In genomic region chr3:9810357-9810726, GRCh38 we compare ENCODE assay signal across 8 cellular contexts. TPM values are rescaled to one million over a fixed set of nuclear protein-coding genes. Genes with fewer than 3 reads are reported as not detected.
A peak's percentile ranks its signal among the peaks of the same experiment; 100 is the strongest.
DNase-seq lines count a peak whose midpoint lies in the region; ATAC-seq, FAIRE-seq and TF ChIP-seq lines count a peak whose summit lies in the region.

No MANE protein-coding gene starts in this region.

- FAIRE-seq in GM12878 (lab: Jason Lieb, UNC) (no peak), HTR-8/SVneo (lab: Jason Lieb, UNC) (no peak)

- no peaks in the 10 kb centered on the region for H3K9me3 ChIP-seq in GM12878 (replicated peaks; ENCODE audit: control insufficient read depth, insufficient read depth, low read length)

- no peak for TF ChIP-seq EP300 in GM12878 (IDR thresholded peaks at IDR 0.05; ENCODE audit: borderline replicate concordance in 1 of 2, control insufficient read depth in 1 of 2, low read depth in 2 of 2, low read length in 2 of 2)

- H2AFZ ChIP-seq in GM12878 (ENCODE audit: control insufficient read depth, low read depth, low read length) = peak overlapping the region; percentile 52

- peak overlapping the region; percentile 14 for H3K4me3 Mint-ChIP-seq in T-helper 2 cell treated with Interferon-gamma antibody and Interleukin-4, amounts not matched to agents 5 μg/mL and 100 μg/mL, for 36 hours

- no peaks in the 10 kb centered on the region for H3K9me3 Mint-ChIP-seq in T-helper 2 cell treated with Interferon-gamma antibody and Interleukin-4, amounts not matched to agents 5 μg/mL and 100 μg/mL, for 36 hours

- peak overlapping the region; percentile 90 for H3K4me2 ChIP-seq in GM12878 (ENCODE audit: control insufficient read depth, insufficient read depth)

- DNase-seq in T-helper 2 cell treated with Interferon-gamma antibody and Interleukin-4, amounts not matched to agents 5 μg/mL and 100 μg/mL, for 36 hours (ENCODE audit: low spot score) = no peak
- DNase-seq in T-helper 2 cell (no peak), GM12878 (ENCODE audit: low read depth, low spot score) (no peak), HTR-8/SVneo (ENCODE audit: insufficient read length, low spot score) (no peak), T1000 (lab: John Stamatoyannopoulos, UW) (no peak)

- in situ Hi-C loops in GM12878 (cut with MboI) = no loop called here

- H3K9ac ChIP-seq in GM12878 (ENCODE audit: control insufficient read depth, insufficient read depth, low read length) = peak overlapping the region; percentile 80

- H3K4me3 ChIP-seq in GM12878 = peak overlapping the region; percentile 81; the same call in 1 of the 2 replicates

- no peak for TF ChIP-seq CTCF in GM12878 (IDR thresholded peaks at IDR 0.05 in 2 of 3, conservative IDR thresholded peaks at IDR 0.05 in 1 of 3; ENCODE audit: control insufficient read depth in 2 of 3, extremely low read depth in 1 of 3, insufficient read depth in 1 of 3, low read depth in 3 of 3, low read length in 3 of 3)

- POLR2A ChIA-PET in GM12878 (lab: Charles Lee) = no interaction called here

- no peak for TF ChIP-seq POLR2A in GM12878 (IDR thresholded peaks at IDR 0.05; ENCODE audit: low read depth, low read length)

- SMC1A ChIA-PET in GM12878 (lab: Charles Lee; ENCODE audit: uncharacterized antibody, unreplicated experiment) = no interaction called here

- ATAC-seq in GM12878 = no peak
- no peak for ATAC-seq in HG03342 (IDR thresholded peaks at IDR 0.05; ENCODE audit: unreplicated experiment)

- H3K27ac ChIP-seq in GM12878 (ENCODE audit: control insufficient read depth, insufficient read depth) (no peak overlapping the region), layer of hippocampus (ENCODE audit: low read depth, low read length) (peak overlapping the region; percentile 93), temporal lobe (ENCODE audit: low read depth, low read length) (peak overlapping the region; percentile 91)

- peaks cover 28% of the 10 kb centered on the region for H3K4me1 Mint-ChIP-seq in T-helper 2 cell treated with Interferon-gamma antibody and Interleukin-4, amounts not matched to agents 5 μg/mL and 100 μg/mL, for 36 hours (ENCODE audit: low read depth)

- H3K79me2 ChIP-seq in GM12878 (ENCODE audit: control insufficient read depth, insufficient read depth, low read length) = no peaks in the 10 kb centered on the region

- TF ChIP-seq RAD21 in GM12878 (IDR thresholded peaks at IDR 0.05; ENCODE audit: insufficient read depth, low read depth, low read length) = no peak

- CTCF ChIA-PET in GM12878 (lab: Yijun Ruan, JAX) = no interaction called here

- no peaks in the 10 kb centered on the region for H3K27me3 Mint-ChIP-seq in T-helper 2 cell treated with Interferon-gamma antibody and Interleukin-4, amounts not matched to agents 5 μg/mL and 100 μg/mL, for 36 hours (ENCODE audit: low read depth)

- H3K27me3 ChIP-seq in GM12878 (replicated peaks in 1 of 2; ENCODE audit: control insufficient read depth in 2 of 2, insufficient read depth in 2 of 2, low read length in 1 of 2) (no peaks in the 10 kb centered on the region), layer of hippocampus (ENCODE audit: control insufficient read depth, insufficient read depth, low read length) (no peaks in the 10 kb centered on the region)

- H3K27ac Mint-ChIP-seq in T-helper 2 cell treated with Interferon-gamma antibody and Interleukin-4, amounts not matched to agents 5 μg/mL and 100 μg/mL, for 36 hours = peak overlapping the region; percentile 33

- intact Hi-C loops in GM12878 (cut with micrococcal nuclease; ENCODE audit: unreplicated experiment) = no loop called here

- H4K20me1 ChIP-seq in GM12878 (ENCODE audit: control insufficient read depth, insufficient read depth) = no peaks in the 10 kb centered on the region

- H3K36me3 ChIP-seq in GM12878 (ENCODE audit: control insufficient read depth in 2 of 2, insufficient read depth in 2 of 2, low read length in 1 of 2) = peaks cover 10 to 17% of the 10 kb centered on the region in 2 experiments; a peak in 3 of 4 replicates

- WGBS in GM12878 (ENCODE audit: insufficient coverage, insufficient replicate concordance, low lambda C conversion rate, missing lambda C conversion rate) = 32% methylated on average over 25 of the region's 25 CpGs

- peaks cover 48% of the 10 kb centered on the region for H3K36me3 Mint-ChIP-seq in T-helper 2 cell treated with Interferon-gamma antibody and Interleukin-4, amounts not matched to agents 5 μg/mL and 100 μg/mL, for 36 hours (ENCODE audit: low read depth)

- no TSS peak for BruUV-seq in GM12878 (replicated peaks; lab: Mats Ljungman, UMichigan)

- H3K4me1 ChIP-seq in GM12878 (ENCODE audit: control insufficient read depth, insufficient read depth, low read length) = peaks cover 13% of the 10 kb centered on the region

- RAD21 ChIA-PET in GM12878 (lab: Charles Lee; ENCODE audit: unreplicated experiment) = interaction anchor here (2.0 kb wide), 1 partner anchor 28 kb away, joined by 6 read pairs; no protein-coding TSS in a partner anchor

RNA-seq across cellular contexts. Expression of gene TTLL3, which starts 0.3 kb away (rescaled TPM):
- 275 and 305 TPM in 2 replicates for total RNA-seq in GM12878 (2013; cell fraction: nucleolus; rRNA removed)
- 19.9 and 22.3 TPM in 2 replicates for total RNA-seq in GM12878 (2014; rRNA removed)
- total RNA-seq in GM12878 (2014; rRNA removed; fragmentation: Illumina TruSeq; extraction: Trizol) = 14.5 and 15.6 TPM in 2 replicates
- 30.4 and 36.1 TPM in 2 replicates for total RNA-seq in GM12878 (2021)
- polyA plus RNA-seq in GM12878 (2011; ENCODE audit: low read depth) = 39.0 TPM
- polyA plus RNA-seq in GM12878 (2011; rRNA removed) = 33.8 and 45.3 TPM in 2 replicates
- 54.6 and 61.0 TPM in 2 replicates for polyA plus RNA-seq in GM12878 (2011; cell fraction: cytosol; rRNA removed)
- 363 and 399 TPM in 2 replicates for polyA plus RNA-seq in GM12878 (2011; cell fraction: nucleus; rRNA removed)
- 50.9 and 55.6 TPM in 2 replicates for polyA plus RNA-seq in GM12878 (2012)
- polyA plus RNA-seq in GM12878 (2014; fragmentation: Illumina TruSeq; extraction: Trizol) = 30.1 and 30.7 TPM in 2 replicates
- polyA plus RNA-seq in GM12878 (2014; fragmentation: Nextera tagmentation; extraction: Ambion mirVana) = 1 to 10 TPM; 4.2 to 6.8 TPM
- polyA plus RNA-seq in GM12878 (2014; rRNA removed) = 49.3 and 51.3 TPM in 2 replicates
- 10 to 100 TPM; 10.4 to 13.2 TPM for polyA plus RNA-seq in GM12878 (2016; fragmentation: Nextera tagmentation; extraction: Ambion mirVana)
- polyA minus RNA-seq in GM12878 (2011; rRNA and poly(A)+ RNA removed) = 51.2 and 66.0 TPM in 2 replicates
- polyA minus RNA-seq in GM12878 (2011; cell fraction: cytosol; rRNA and poly(A)+ RNA removed) = 11.6 and 16.2 TPM in 2 replicates
- polyA minus RNA-seq in GM12878 (2011; cell fraction: nucleus; rRNA and poly(A)+ RNA removed) = 52.8 and 85.3 TPM in 2 replicates
- 19.7 TPM for total RNA-seq in temporal lobe

RNA-seq across cellular contexts. Expression of gene ARPC4, which starts 17.5 kb away (rescaled TPM):
- total RNA-seq in GM12878 (2013; cell fraction: nucleolus; rRNA removed) = 176 and 182 TPM in 2 replicates
- total RNA-seq in GM12878 (2014; rRNA removed) = 329 and 354 TPM in 2 replicates
- total RNA-seq in GM12878 (2014; rRNA removed; fragmentation: Illumina TruSeq; extraction: Trizol) = 243 and 257 TPM in 2 replicates
- 274 and 277 TPM in 2 replicates for total RNA-seq in GM12878 (2021)
- 159 TPM for polyA plus RNA-seq in GM12878 (2011; ENCODE audit: low read depth)
- 177 and 192 TPM in 2 replicates for polyA plus RNA-seq in GM12878 (2011; rRNA removed)
- 168 and 237 TPM in 2 replicates for polyA plus RNA-seq in GM12878 (2011; cell fraction: cytosol; rRNA removed)
- polyA plus RNA-seq in GM12878 (2011; cell fraction: nucleus; rRNA removed) = 109 and 131 TPM in 2 replicates
- 206 and 224 TPM in 2 replicates for polyA plus RNA-seq in GM12878 (2012)
- 260 and 266 TPM in 2 replicates for polyA plus RNA-seq in GM12878 (2014; fragmentation: Illumina TruSeq; extraction: Trizol)
- 10 to 100 TPM; 42.0 to 55.9 TPM for polyA plus RNA-seq in GM12878 (2014; fragmentation: Nextera tagmentation; extraction: Ambion mirVana)
- 293 and 302 TPM in 2 replicates for polyA plus RNA-seq in GM12878 (2014; rRNA removed)
- 100 to 1,000 TPM; 313 to 326 TPM for polyA plus RNA-seq in GM12878 (2016; fragmentation: Nextera tagmentation; extraction: Ambion mirVana)
- 174 and 234 TPM in 2 replicates for polyA minus RNA-seq in GM12878 (2011; rRNA and poly(A)+ RNA removed)
- polyA minus RNA-seq in GM12878 (2011; cell fraction: cytosol; rRNA and poly(A)+ RNA removed) = 133 and 141 TPM in 2 replicates
- 58.4 and 99.3 TPM in 2 replicates for polyA minus RNA-seq in GM12878 (2011; cell fraction: nucleus; rRNA and poly(A)+ RNA removed)
- total RNA-seq in temporal lobe = 101 TPM

RNA-seq across cellular contexts. Expression of gene TADA3, which starts 18.1 kb away (rescaled TPM):
- total RNA-seq in GM12878 (2013; cell fraction: nucleolus; rRNA removed) = 15.3 and 16.4 TPM in 2 replicates
- total RNA-seq in GM12878 (2014; rRNA removed) (61.6 and 71.2 TPM in 2 replicates), GM12878 (2014; rRNA removed; fragmentation: Illumina TruSeq; extraction: Trizol) (38.2 and 41.2 TPM in 2 replicates), GM12878 (2021) (50.5 and 52.2 TPM in 2 replicates), temporal lobe (42.3 TPM)
- polyA plus RNA-seq in GM12878 (2011; ENCODE audit: low read depth) = 16.9 TPM
- polyA plus RNA-seq in GM12878 (2011; rRNA removed) (19.6 and 33.6 TPM in 2 replicates), GM12878 (2014; fragmentation: Illumina TruSeq; extraction: Trizol) (26.0 and 49.8 TPM in 2 replicates), GM12878 (2014; fragmentation: Nextera tagmentation; extraction: Ambion mirVana) (1 to 10 TPM; 2.6 to 9.0 TPM), GM12878 (2014; rRNA removed) (55.7 and 63.4 TPM in 2 replicates), GM12878 (2016; fragmentation: Nextera tagmentation; extraction: Ambion mirVana) (10 to 100 TPM; 64.7 to 71.0 TPM)
- polyA plus RNA-seq in GM12878 (2011; cell fraction: cytosol; rRNA removed) = 50.5 and 55.8 TPM in 2 replicates
- polyA plus RNA-seq in GM12878 (2011; cell fraction: nucleus; rRNA removed) = 33.5 and 35.2 TPM in 2 replicates
- polyA plus RNA-seq in GM12878 (2012) = 31.8 and 35.6 TPM in 2 replicates
- 17.2 and 38.1 TPM in 2 replicates for polyA minus RNA-seq in GM12878 (2011; rRNA and poly(A)+ RNA removed)
- polyA minus RNA-seq in GM12878 (2011; cell fraction: cytosol; rRNA and poly(A)+ RNA removed) = 17.3 and 17.9 TPM in 2 replicates
- polyA minus RNA-seq in GM12878 (2011; cell fraction: nucleus; rRNA and poly(A)+ RNA removed) = 10.2 and 15.5 TPM in 2 replicates

RNA-seq across cellular contexts. Expression of gene RPUSD3, which starts 33.5 kb away (rescaled TPM):
- 43.7 and 48.1 TPM in 2 replicates for total RNA-seq in GM12878 (2013; cell fraction: nucleolus; rRNA removed)
- 38.7 and 44.8 TPM in 2 replicates for total RNA-seq in GM12878 (2014; rRNA removed)
- 26.9 and 28.9 TPM in 2 replicates for total RNA-seq in GM12878 (2014; rRNA removed; fragmentation: Illumina TruSeq; extraction: Trizol)
- total RNA-seq in GM12878 (2021) = 41.3 and 44.9 TPM in 2 replicates
- 17.4 TPM for polyA plus RNA-seq in GM12878 (2011; ENCODE audit: low read depth)
- 17.6 and 48.0 TPM in 2 replicates for polyA plus RNA-seq in GM12878 (2011; rRNA removed)
- 44.7 and 49.4 TPM in 2 replicates for polyA plus RNA-seq in GM12878 (2011; cell fraction: cytosol; rRNA removed)
- polyA plus RNA-seq in GM12878 (2011; cell fraction: nucleus; rRNA removed) = 51.8 and 64.3 TPM in 2 replicates
- polyA plus RNA-seq in GM12878 (2012) = 25.4 and 31.3 TPM in 2 replicates
- polyA plus RNA-seq in GM12878 (2014; fragmentation: Illumina TruSeq; extraction: Trizol) = 23.2 and 33.8 TPM in 2 replicates
- polyA plus RNA-seq in GM12878 (2014; fragmentation: Nextera tagmentation; extraction: Ambion mirVana) = 10 to 100 TPM in 1 of 2 experiments, 1 to 10 TPM in 1; 6.4 to 13.6 TPM
- polyA plus RNA-seq in GM12878 (2014; rRNA removed) = 38.8 and 43.2 TPM in 2 replicates
- polyA plus RNA-seq in GM12878 (2016; fragmentation: Nextera tagmentation; extraction: Ambion mirVana) = 10 to 100 TPM; 68.9 to 72.9 TPM
- 32.4 and 38.2 TPM in 2 replicates for polyA minus RNA-seq in GM12878 (2011; rRNA and poly(A)+ RNA removed)
- 7.4 and 19.8 TPM in 2 replicates for polyA minus RNA-seq in GM12878 (2011; cell fraction: cytosol; rRNA and poly(A)+ RNA removed)
- polyA minus RNA-seq in GM12878 (2011; cell fraction: nucleus; rRNA and poly(A)+ RNA removed) = 12.5 and 24.1 TPM in 2 replicates
- total RNA-seq in temporal lobe = 15.5 TPM

RNA-seq across cellular contexts. Expression of gene CAMK1, which starts 40.6 kb away (rescaled TPM):
- total RNA-seq in GM12878 (2013; cell fraction: nucleolus; rRNA removed) = not detected in 2 replicates
- total RNA-seq in GM12878 (2014; rRNA removed) (0.44 and 0.73 TPM in 2 replicates), GM12878 (2014; rRNA removed; fragmentation: Illumina TruSeq; extraction: Trizol) (0.31 and 0.32 TPM in 2 replicates), GM12878 (2021) (0.61 and 0.64 TPM in 2 replicates), temporal lobe (39.8 TPM)
- polyA plus RNA-seq in GM12878 (2011; ENCODE audit: low read depth) = 0.79 TPM
- polyA plus RNA-seq in GM12878 (2011; rRNA removed) (0.16 and 0.24 TPM in 2 replicates), GM12878 (2014; fragmentation: Illumina TruSeq; extraction: Trizol) (0.28 TPM in 1 of 2 replicates, not detected in the other), GM12878 (2014; fragmentation: Nextera tagmentation; extraction: Ambion mirVana) (not detected), GM12878 (2014; rRNA removed) (0.18 and 0.37 TPM in 2 replicates), GM12878 (2016; fragmentation: Nextera tagmentation; extraction: Ambion mirVana) (1 to 10 TPM; 1.5 to 2.1 TPM)
- 0.48 and 0.67 TPM in 2 replicates for polyA plus RNA-seq in GM12878 (2011; cell fraction: cytosol; rRNA removed)
- 0.43 and 0.47 TPM in 2 replicates for polyA plus RNA-seq in GM12878 (2011; cell fraction: nucleus; rRNA removed)
- polyA plus RNA-seq in GM12878 (2012) = 1.0 and 1.6 TPM in 2 replicates
- polyA minus RNA-seq in GM12878 (2011; rRNA and poly(A)+ RNA removed) = 0.37 and 0.67 TPM in 2 replicates
- not detected in 2 replicates for polyA minus RNA-seq in GM12878 (2011; cell fraction: cytosol; rRNA and poly(A)+ RNA removed)
- polyA minus RNA-seq in GM12878 (2011; cell fraction: nucleus; rRNA and poly(A)+ RNA removed) = 0.12 TPM in 1 of 2 replicates, not detected in the other
